In genomic region chr5:134905246-134905996, GRCh38 we compare ENCODE assay signal across 8 cellular contexts. TPM values are rescaled to one million over a fixed set of nuclear protein-coding genes. Genes with fewer than 3 reads are reported as not detected.
DNase-seq lines count a peak whose midpoint lies in the region; ATAC-seq, FAIRE-seq and TF ChIP-seq lines count a peak whose summit lies in the region.

No MANE protein-coding gene starts in this region.

- H3K4me3 ChIP-seq in HUES64 (ENCODE audit: low read length), result peak overlapping the region; percentile 97
- peak overlapping the region; percentile 70 for H3K4me3 ChIP-seq in fibroblast of pulmonary artery (replicated peaks; ENCODE audit: low read depth, low read length)
- peak overlapping the region; percentile 91 for H3K4me3 ChIP-seq in neural cell (ENCODE audit: low read length)

- no peaks in the 10 kb centered on the region for H3K9me3 ChIP-seq in HUES64 (ENCODE audit: insufficient read depth, low read depth, low read length)
- no peaks in the 10 kb centered on the region for H3K9me3 ChIP-seq in neural cell (ENCODE audit: low read length)

- peak overlapping the region; percentile 95 for H3K27ac ChIP-seq in HUES64 (ENCODE audit: low read depth, low read length)
- H3K27ac ChIP-seq in neural cell (ENCODE audit: low read length), result peak overlapping the region; percentile 3

- peak overlapping the region; percentile 63 for H3K4me2 ChIP-seq in neural cell (ENCODE audit: low read length)

- H3K36me3 ChIP-seq in HUES64 (ENCODE audit: insufficient read depth, low read length) (peaks cover 12% of the 10 kb centered on the region), neural cell (ENCODE audit: insufficient read depth, low read length) (no peaks in the 10 kb centered on the region)

- under 1% methylated on average over 54 of the region's 54 CpGs for WGBS in HUES64

- H3F3A ChIP-seq in neural cell (ENCODE audit: insufficient read depth, low read length, poor library complexity, severe bottlenecking), result peaks cover 4% of the 10 kb centered on the region

- no peak for TF ChIP-seq EP300 in neural cell (conservative IDR thresholded peaks at IDR 0.05; ENCODE audit: poor library complexity, severe bottlenecking)

- peak; percentile 25 for ATAC-seq in GM21390 (IDR thresholded peaks at IDR 0.05; ENCODE audit: unreplicated experiment)

- DNase-seq in DMS 273 treated with DMSO at 0.1 percent for 48 hours (lab: John Stamatoyannopoulos, UW), result peak; percentile 63
- peak; percentile 59 for DNase-seq in RCC 7860 (ENCODE audit: low spot score)
- peak; percentile 30 to 37 for DNase-seq in activated T-helper 1 cell treated with anti-CD3 and anti-CD28 coated beads, Interleukin-2, amount 50 U/mL, for 16 hours (ENCODE audit: low read depth in 1 of 2, low spot score in 1 of 2)
- DNase-seq in fibroblast of pulmonary artery (ENCODE audit: low read depth), result peak; percentile 81
- DNase-seq in stromal cell of bone marrow (ENCODE audit: low read depth), result peak; percentile 57

- TF ChIP-seq RAD21 in neural cell (conservative IDR thresholded peaks at IDR 0.05), result peak; percentile 80

- H3K27me3 ChIP-seq in HUES64 (ENCODE audit: insufficient read depth, low read length) (no peaks in the 10 kb centered on the region), neural cell (ENCODE audit: insufficient read depth, low read depth, low read length) (no peaks in the 10 kb centered on the region)

- no peaks in the 10 kb centered on the region; the same call in 1 of the 2 replicates for H3K4me1 ChIP-seq in HUES64 (ENCODE audit: insufficient read depth, low read length)

- TF ChIP-seq CTCF in fibroblast of pulmonary artery (IDR thresholded peaks at IDR 0.05; ENCODE audit: low read length, missing control alignments) (peak; percentile 65), neural cell (IDR thresholded peaks at IDR 0.05; ENCODE audit: poor library complexity, severe bottlenecking) (peak; percentile 88)

- peak; percentile 53 for FAIRE-seq in RCC 7860 (lab: Jason Lieb, UNC)

- H3K9me2 ChIP-seq in neural cell (ENCODE audit: insufficient read depth, low read length), result no peaks in the 10 kb centered on the region

- H2AFZ ChIP-seq in neural cell (ENCODE audit: low read depth, low read length), result no peak overlapping the region

- no peaks in the 10 kb centered on the region for H3K79me2 ChIP-seq in neural cell (replicated peaks; ENCODE audit: insufficient read depth, low read length)

- H4K20me1 ChIP-seq in neural cell (ENCODE audit: insufficient read depth), result no peaks in the 10 kb centered on the region

- H3K9ac ChIP-seq in HUES64 (ENCODE audit: low read depth, low read length) (peak overlapping the region; percentile 96), neural cell (ENCODE audit: low read length) (peak overlapping the region; percentile 67)

TF ChIP-seq in neural cell, 6 proteins besides CTCF, POLR2A, EP300 and RAD21:
- TF ChIP-seq REST (IDR thresholded peaks at IDR 0.05; ENCODE audit: borderline replicate concordance), result no peak
- TF ChIP-seq MXI1 (conservative IDR thresholded peaks at IDR 0.05; ENCODE audit: poor library complexity, severe bottlenecking), result peak; percentile 16
- no peak for TF ChIP-seq TAF1 (IDR thresholded peaks at IDR 0.05; ENCODE audit: low read depth)
- no peak for TF ChIP-seq EZH2 (IDR thresholded peaks at IDR 0.05; ENCODE audit: borderline replicate concordance, insufficient read depth, low read length, poor library complexity, severe bottlenecking)
- no peak for TF ChIP-seq POLR2AphosphoS5 (IDR thresholded peaks at IDR 0.05)
- TF ChIP-seq SMC3 (conservative IDR thresholded peaks at IDR 0.05; ENCODE audit: poor library complexity), result peak; percentile 80
TF ChIP-seq in neural cell: peak in this region for 2.

RNA-seq across cellular contexts. Expression of gene PCBD2, which starts 0.5 kb away (rescaled TPM):
- 5.6 TPM for polyA plus RNA-seq in HUES64 (2013, experiment 1 of 2)
- 6.1 TPM for polyA plus RNA-seq in HUES64 (2013, experiment 2 of 2)
- 4.7 and 6.0 TPM in 2 replicates for polyA plus RNA-seq in neural cell
- 5.4 and 8.0 TPM in 2 replicates for polyA minus RNA-seq in neural cell

RNA-seq across cellular contexts. Expression of gene TXNDC15, which starts 31.2 kb away (rescaled TPM):
- 20.3 TPM for polyA plus RNA-seq in HUES64 (2013, experiment 1 of 2)
- 20.3 TPM for polyA plus RNA-seq in HUES64 (2013, experiment 2 of 2)
- 127 and 147 TPM in 2 replicates for polyA plus RNA-seq in neural cell
- polyA minus RNA-seq in neural cell, result 148 TPM in 2 replicates

RNA-seq across cellular contexts. Expression of gene C5orf24, which starts 59.7 kb away (rescaled TPM):
- 15.8 TPM for polyA plus RNA-seq in HUES64 (2013, experiment 1 of 2)
- polyA plus RNA-seq in HUES64 (2013, experiment 2 of 2), result 25.7 TPM
- 62.4 and 71.7 TPM in 2 replicates for polyA plus RNA-seq in neural cell
- polyA minus RNA-seq in neural cell, result 116 and 122 TPM in 2 replicates

Comparison
In these comparisons a context has a peak if more than half of its experiments do, and no peak if none do; other contexts are left out.
1. Peak in every context shown above with its lines: DNase-seq, ATAC-seq, H3K4me3 ChIP-seq and H3K27ac ChIP-seq.